In genomic region chr20:32359633-32360332, GRCh38 we compare ENCODE assay signal across 8 cellular contexts. TPM values are rescaled to one million over a fixed set of nuclear protein-coding genes. Genes with fewer than 3 reads are reported as not detected.
DNase-seq lines count a peak whose midpoint lies in the region; FAIRE-seq and TF ChIP-seq lines count a peak whose summit lies in the region.

No MANE protein-coding gene starts in this region.

- peak overlapping the region; percentile 89 for H3K4me2 ChIP-seq in keratinocyte (ENCODE audit: control insufficient read depth, extremely low read depth, insufficient read depth, low read depth, low read length)

- H3K79me2 ChIP-seq in keratinocyte (ENCODE audit: control insufficient read depth, insufficient read depth, low read length), result peaks cover 59% of the 10 kb centered on the region

- CTCF ChIA-PET in HEK293 (lab: Yijun Ruan, JAX), result interaction anchor here (0.6 to 0.9 kb wide), 2 partner anchors 15 to 92 kb away, joined by 3 to 4 read pairs; no protein-coding TSS in a partner anchor

- H2AFZ ChIP-seq in keratinocyte (ENCODE audit: control insufficient read depth, low read length), result peak overlapping the region; percentile 32

- no peaks in the 10 kb centered on the region for H3K9me1 ChIP-seq in keratinocyte (ENCODE audit: control insufficient read depth, extremely low read depth, insufficient read depth, low read length)

- DNase-seq in AG09309 (ENCODE audit: low read depth) (no peak), amniotic epithelial cell (ENCODE audit: low read depth) (peak; percentile 40), keratinocyte (ENCODE audit: low read depth, low spot score) (no peak), GM20000 (ENCODE audit: low spot score) (no peak), retina (no peak), RCC 7860 (ENCODE audit: low spot score) (no peak)

- H3K36me3 ChIP-seq in HEK293 (ENCODE audit: control insufficient read depth in 2 of 2, insufficient read depth in 1 of 2, low read length in 2 of 2) (no peaks in the 10 kb centered on the region), keratinocyte (ENCODE audit: control insufficient read depth in 2 of 2, extremely low read depth in 1 of 2, insufficient read depth in 2 of 2, low read length in 2 of 2) (peaks cover 0 to 3% of the 10 kb centered on the region in 2 experiments), subcutaneous abdominal adipose tissue (ENCODE audit: control insufficient read depth in 5 of 5, insufficient read depth in 5 of 5, low read length in 5 of 5) (no peaks in the 10 kb centered on the region)

- H3K4me1 ChIP-seq in HEK293 (ENCODE audit: control insufficient read depth, insufficient read depth, low read length), result peaks cover 17% of the 10 kb centered on the region
- H3K4me1 ChIP-seq in keratinocyte (ENCODE audit: control insufficient read depth, extremely low read depth, insufficient read depth, low read length), result peaks cover 28% of the 10 kb centered on the region
- peaks cover 2 to 57% (median 50%) of the 10 kb centered on the region in 5 donors for H3K4me1 ChIP-seq in subcutaneous abdominal adipose tissue (ENCODE audit: control insufficient read depth in 5 of 5, insufficient read depth in 5 of 5, low read length in 5 of 5)

- H3K9me3 ChIP-seq in HEK293 (ENCODE audit: control insufficient read depth, insufficient read depth, low read depth, low read length) (no peaks in the 10 kb centered on the region), keratinocyte (ENCODE audit: control insufficient read depth, low read depth, low read length) (no peaks in the 10 kb centered on the region), subcutaneous abdominal adipose tissue (ENCODE audit: control insufficient read depth in 5 of 5, low read length in 5 of 5) (no peaks in the 10 kb centered on the region)

- POLR2A ChIA-PET in HEK293 (lab: Yijun Ruan, JAX), result interaction anchor here (0.7 to 2.9 kb wide), 5 partner anchors 9 to 250 kb away, joined by 3 to 11 read pairs (median 4); partner anchors contain the start of gene TM9SF4

- H3K9ac ChIP-seq in keratinocyte (ENCODE audit: control insufficient read depth, extremely low read depth, insufficient read depth, low read length) (peak overlapping the region; percentile 95), subcutaneous abdominal adipose tissue (ENCODE audit: low read length in 5 of 5) (peak overlapping the region; percentile 74 to 98 (median 97))

- H3K27ac ChIP-seq in HEK293 (ENCODE audit: extremely low read depth, low read depth, low read length) (peak overlapping the region; percentile 49), keratinocyte (ENCODE audit: control insufficient read depth, insufficient read depth, low read length) (peak overlapping the region; percentile 77), subcutaneous abdominal adipose tissue (ENCODE audit: low read depth, low read length) (peak overlapping the region; percentile 97)

- FAIRE-seq in keratinocyte (lab: Jason Lieb, UNC) (no peak), RCC 7860 (lab: Jason Lieb, UNC) (no peak)

- H4K20me1 ChIP-seq in keratinocyte (ENCODE audit: control insufficient read depth, extremely low read depth, insufficient read depth, low read length), result peaks cover 16% of the 10 kb centered on the region

- H3K27me3 ChIP-seq in keratinocyte (ENCODE audit: control insufficient read depth, extremely low read depth, insufficient read depth, low read length), result no peaks in the 10 kb centered on the region
- no peaks in the 10 kb centered on the region for H3K27me3 ChIP-seq in subcutaneous abdominal adipose tissue (ENCODE audit: control insufficient read depth in 5 of 5, insufficient read depth in 4 of 5, low read length in 5 of 5)

- dilution Hi-C loops in keratinocyte (cut with MboI; ENCODE audit: extremely low pct_ligation_motif_present, low sequenced_read_pairs), result no loop called here

- TF ChIP-seq CTCF in AG09309 (IDR thresholded peaks at IDR 0.05; ENCODE audit: control insufficient read depth, insufficient read depth, low read depth, low read length, missing control alignments), result no peak
- TF ChIP-seq CTCF in HEK293 (tag by site-specific recombination; IDR thresholded peaks at IDR 0.05), result no peak
- no peak for TF ChIP-seq CTCF in keratinocyte (optimal IDR thresholded peaks at IDR 0.05 in 1 of 3, IDR thresholded peaks at IDR 0.05 in 1 of 3, conservative IDR thresholded peaks at IDR 0.05 in 1 of 3; ENCODE audit: extremely low read depth in 1 of 3, insufficient read depth in 2 of 3, low read length in 3 of 3)
- TF ChIP-seq CTCF in GM20000 (IDR thresholded peaks at IDR 0.05; ENCODE audit: extremely low read depth, missing control alignments), result no peak

- H3K4me3 ChIP-seq in AG09309 (ENCODE audit: control insufficient read depth, low read depth, low read length), result peak overlapping the region; percentile 98
- H3K4me3 ChIP-seq in HEK293 (ENCODE audit: low read depth, low read length), result peak overlapping the region; percentile 97
- H3K4me3 ChIP-seq in keratinocyte (ENCODE audit: control insufficient read depth in 2 of 3, extremely low read depth in 1 of 3, insufficient read depth in 2 of 3, low read depth in 1 of 3, low read length in 3 of 3), result peak overlapping the region; percentile 93 to 95 (median 94)
- peak overlapping the region; percentile 86 to 100 (median 94) for H3K4me3 ChIP-seq in subcutaneous abdominal adipose tissue (ENCODE audit: low read depth in 1 of 5, low read length in 5 of 5)

TF ChIP-seq in HEK293, 187 proteins besides CTCF, POLR2A, EP300 and RAD21:
- TF ChIP-seq SCRT2 (tag by site-specific recombination; IDR thresholded peaks at IDR 0.05) (peak; percentile 48), MEIS1 (CRISPR knock-in tag; IDR thresholded peaks at IDR 0.05; ENCODE audit: borderline replicate concordance) (no peak), ZBTB20 (tag by site-specific recombination; IDR thresholded peaks at IDR 0.05) (0 out of 2 replicates have a peak, but pooled peaks have one; percentile 8)

RNA-seq across cellular contexts. Expression of gene ASXL1, which starts 1.7 kb away (rescaled TPM):
- 17.4 to 26.9 TPM (median 20.0 TPM) in 3 replicates for polyA plus RNA-seq in keratinocyte
- polyA plus RNA-seq in keratinocyte (2011; ENCODE audit: low read depth), result 18.6 TPM
- 11.3 and 12.5 TPM in 2 replicates for polyA plus RNA-seq in keratinocyte (2011; cell fraction: cytosol; rRNA removed)
- 79.7 and 80.6 TPM in 2 replicates for polyA plus RNA-seq in keratinocyte (2011; cell fraction: nucleus; rRNA removed)
- 15.0 and 23.6 TPM in 2 replicates for polyA plus RNA-seq in keratinocyte (2012; ENCODE audit: low replicate concordance)
- polyA minus RNA-seq in keratinocyte, result 28.1 to 42.9 TPM (median 34.5 TPM) in 3 replicates
- 19.4 TPM for polyA minus RNA-seq in keratinocyte (2011; cell fraction: cytosol; rRNA and poly(A)+ RNA removed)
- 34.2 and 62.1 TPM in 2 replicates for polyA minus RNA-seq in keratinocyte (2011; cell fraction: nucleus; rRNA and poly(A)+ RNA removed)
